In the genomic region with DNA sequence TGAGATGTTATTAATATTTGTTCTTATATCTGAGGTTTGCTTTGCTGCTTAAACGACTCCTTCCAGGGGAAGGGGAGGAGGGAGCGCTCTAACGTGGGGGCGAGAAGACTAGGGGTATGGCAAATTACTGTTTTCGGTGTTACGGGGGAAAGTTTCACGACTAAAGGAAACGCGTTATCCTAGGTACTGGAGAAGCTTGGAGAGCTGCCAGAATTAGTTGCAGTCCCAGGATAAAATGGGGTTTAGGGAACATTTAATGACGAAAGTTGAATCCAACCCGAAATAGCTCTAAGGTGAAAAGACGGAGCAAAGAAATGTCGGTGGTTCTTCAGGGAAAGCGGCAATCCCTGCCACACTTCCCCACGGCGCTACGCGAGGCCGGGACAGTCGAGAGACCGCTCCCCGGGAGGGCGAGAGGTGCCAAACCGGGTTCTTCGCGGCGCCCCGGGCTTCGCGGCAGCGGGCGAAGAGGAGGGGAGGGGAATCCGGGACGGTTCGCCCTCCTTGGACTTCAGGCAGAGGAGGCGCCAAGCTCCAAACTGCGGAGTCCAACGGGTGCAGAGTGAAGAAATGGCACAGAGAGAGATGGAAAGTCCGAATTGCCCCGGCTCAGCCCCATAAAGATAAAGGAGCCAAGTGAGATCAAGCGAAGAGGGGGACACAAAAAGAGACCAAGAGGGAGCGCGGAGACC, we compare ENCODE assay signal across 8 cellular contexts. TPM values are rescaled to one million over a fixed set of nuclear protein-coding genes. Genes with fewer than 3 reads are reported as not detected.
DNase-seq lines count a peak whose midpoint lies in the region; ATAC-seq and TF ChIP-seq lines count a peak whose summit lies in the region.

No MANE protein-coding gene starts in this region.

- peak overlapping the region; percentile 98 for H3K27ac Mint-ChIP-seq in MCF 10A (ENCODE audit: low read depth, unreplicated experiment)
- peak overlapping the region; percentile 90 for H3K27ac Mint-ChIP-seq in stimulated activated naive B cell treated with anti-CD40 and anti-IgM and Interleukin-4, amounts not matched to agents 10 μg/mL and 1 μg/mL and 100 μg/mL, for 72 hours

- peak overlapping the region; percentile 67 for H3K4me3 ChIP-seq in kidney epithelial cell (ENCODE audit: low read depth, low read length)

- POLR2A ChIA-PET in MCF 10A (lab: Yijun Ruan, JAX) = interaction anchor here (0.8 to 1.9 kb wide), 10 partner anchors 8 to 289 kb away, joined by 3 to 7 read pairs (median 3); no protein-coding TSS in a partner anchor

- intact Hi-C loops in MCF 10A (cut with micrococcal nuclease) = no loop called here

- TF ChIP-seq CTCF in MCF 10A (IDR thresholded peaks at IDR 0.05; ENCODE audit: unreplicated experiment) = no peak
- no peak for TF ChIP-seq CTCF in kidney epithelial cell (IDR thresholded peaks at IDR 0.05; ENCODE audit: insufficient read depth, low read length, poor library complexity, severe bottlenecking)

- no peaks in the 10 kb centered on the region for H3K9me3 Mint-ChIP-seq in MCF 10A (ENCODE audit: unreplicated experiment)
- peaks cover 0 to 4% of the 10 kb centered on the region in 2 donors for H3K9me3 Mint-ChIP-seq in stimulated activated naive B cell treated with anti-CD40 and anti-IgM and Interleukin-4, amounts not matched to agents 10 μg/mL and 1 μg/mL and 100 μg/mL, for 72 hours

- peak; percentile 22 for ATAC-seq in GM21825 (IDR thresholded peaks at IDR 0.05; ENCODE audit: unreplicated experiment)
- ATAC-seq in stimulated activated naive B cell treated with anti-CD40 and anti-IgM and Interleukin-4, amounts not matched to agents 10 μg/mL and 1 μg/mL and 100 μg/mL, for 72 hours (replicated peaks) = peak in 1 of 2 donors; percentile 27

- no peaks in the 10 kb centered on the region for H3K27me3 Mint-ChIP-seq in MCF 10A (ENCODE audit: insufficient read depth, unreplicated experiment)
- no peaks in the 10 kb centered on the region for H3K27me3 Mint-ChIP-seq in stimulated activated naive B cell treated with anti-CD40 and anti-IgM and Interleukin-4, amounts not matched to agents 10 μg/mL and 1 μg/mL and 100 μg/mL, for 72 hours

- DNase-seq in DMS 273 (lab: John Stamatoyannopoulos, UW; ENCODE audit: unreplicated experiment) = peak; percentile 71
- no peak for DNase-seq in DMS 273 treated with DMSO at 0.1 percent for 48 hours (lab: John Stamatoyannopoulos, UW)
- DNase-seq in NCI-H69 (lab: John Stamatoyannopoulos, UW) = peak; percentile 69
- peak; percentile 15 for DNase-seq in MCF 10A (ENCODE audit: unreplicated experiment)
- DNase-seq in kidney epithelial cell (ENCODE audit: low read depth) = no peak
- peak; percentile 1 for DNase-seq in stimulated activated naive B cell treated with anti-CD40 and anti-IgM and Interleukin-4, amounts not matched to agents 10 μg/mL and 1 μg/mL and 100 μg/mL, for 72 hours
- no peak for DNase-seq in NCI-H1694 (lab: John Stamatoyannopoulos, UW)

- H3K4me1 Mint-ChIP-seq in MCF 10A (ENCODE audit: insufficient read depth, unreplicated experiment) = no peaks in the 10 kb centered on the region
- H3K4me1 Mint-ChIP-seq in stimulated activated naive B cell treated with anti-CD40 and anti-IgM and Interleukin-4, amounts not matched to agents 10 μg/mL and 1 μg/mL and 100 μg/mL, for 72 hours = peaks cover 5 to 24% of the 10 kb centered on the region in 2 donors

- H3K36me3 Mint-ChIP-seq in MCF 10A (ENCODE audit: insufficient read depth, unreplicated experiment) = peaks cover 11% of the 10 kb centered on the region
- H3K36me3 Mint-ChIP-seq in stimulated activated naive B cell treated with anti-CD40 and anti-IgM and Interleukin-4, amounts not matched to agents 10 μg/mL and 1 μg/mL and 100 μg/mL, for 72 hours = peaks cover 1 to 8% of the 10 kb centered on the region in 2 donors

- H3K4me3 Mint-ChIP-seq in MCF 10A (ENCODE audit: unreplicated experiment) = peak overlapping the region; percentile 91
- peak overlapping the region; percentile 85 to 98 for H3K4me3 Mint-ChIP-seq in stimulated activated naive B cell treated with anti-CD40 and anti-IgM and Interleukin-4, amounts not matched to agents 10 μg/mL and 1 μg/mL and 100 μg/mL, for 72 hours

- BruUV-seq in MCF 10A (replicated peaks; lab: Mats Ljungman, UMichigan) = TSS peak; percentile 65

- no peaks in the 10 kb centered on the region for H3K36me3 ChIP-seq in kidney epithelial cell (ENCODE audit: control insufficient read depth, insufficient read depth, low read length)

- CTCF ChIA-PET in MCF 10A (lab: Yijun Ruan, JAX) = interaction anchor here (0.7 kb wide), 1 partner anchor 154 kb away, joined by 3 read pairs; no protein-coding TSS in a partner anchor

- no peaks in the 10 kb centered on the region for H3K27me3 ChIP-seq in kidney epithelial cell (ENCODE audit: control insufficient read depth, insufficient read depth, low read length)

RNA-seq across cellular contexts. Expression of gene THOC2, which starts 0.7 kb away (rescaled TPM):
- total RNA-seq in MCF 10A (2022) (70.2 and 75.4 TPM in 2 replicates), kidney epithelial cell (42.7 and 52.1 TPM in 2 replicates)

Comparison
In these comparisons a context has a peak if more than half of its experiments do, and no peak if none do; other contexts are left out.
1. DNase-seq: peak in DMS 273 (single experiment), NCI-H69 (single experiment), MCF 10A (single experiment) and stimulated activated naive B cell treated with anti-CD40 and anti-IgM and Interleukin-4, amounts not matched to agents 10 μg/mL and 1 μg/mL and 100 μg/mL, for 72 hours (single experiment); none in DMS 273 treated with DMSO at 0.1 percent for 48 hours (single experiment), kidney epithelial cell (single experiment) and NCI-H1694 (single experiment).